Comparison of ENCODE assay signal across 8 cellular contexts in the genomic region with DNA sequence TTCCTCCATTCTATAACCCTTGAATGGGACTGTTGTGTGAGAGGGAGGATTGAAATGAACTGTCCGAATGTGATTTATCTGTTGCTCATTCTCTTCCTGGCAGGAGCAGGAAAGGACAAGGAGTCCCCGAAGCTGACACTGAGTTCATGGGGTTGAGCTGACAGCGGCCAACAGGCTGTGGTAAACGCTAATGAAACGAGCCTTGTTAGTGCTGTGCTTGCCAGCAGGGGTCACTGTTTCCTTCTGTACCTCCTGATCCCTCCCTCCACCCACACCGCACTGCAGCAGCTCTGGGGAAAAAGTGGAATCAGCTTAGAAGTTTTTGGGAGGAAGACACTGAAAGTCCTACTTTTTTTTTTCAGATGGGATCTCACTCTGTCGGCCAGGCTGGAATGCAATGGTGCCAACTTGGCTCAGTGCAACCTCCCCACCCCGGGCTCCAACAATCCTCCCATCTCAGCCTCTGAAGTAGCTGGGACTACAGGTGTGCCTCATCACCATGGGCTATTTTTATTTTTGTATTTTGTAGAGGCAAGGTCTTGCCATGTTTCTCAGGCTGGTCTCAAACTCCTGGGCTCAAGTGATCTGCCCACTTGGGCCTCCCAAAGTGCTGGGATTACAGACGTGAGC. TPM values are rescaled to one million over a fixed set of nuclear protein-coding genes. Genes with fewer than 3 reads are reported as not detected.
A peak's percentile ranks its signal among the peaks of the same experiment; 100 is the strongest.
DNase-seq lines count a peak whose midpoint lies in the region; ATAC-seq and TF ChIP-seq lines count a peak whose summit lies in the region.

No MANE protein-coding gene starts in this region.

- no peak overlapping the region for H3K4me3 ChIP-seq in right cardiac atrium (ENCODE audit: low read length)
- no peak overlapping the region for H3K4me3 ChIP-seq in retinal pigment epithelial cell (ENCODE audit: low read length)

- H3K4me3 Mint-ChIP-seq in CD4-positive, alpha-beta T cell = no peak overlapping the region
- no peak overlapping the region for H3K4me3 Mint-ChIP-seq in T-cell

- WGBS in right cardiac atrium = 20% methylated on average over 9 of the region's 9 CpGs

- peak; percentile 49 to 70 (median 57) for DNase-seq in CD4-positive, alpha-beta T cell
- DNase-seq in KG1 (lab: John Stamatoyannopoulos, UW) (peak; percentile 34), T-cell (peak; percentile 21 to 70 (median 56)), amygdala (lab: John Stamatoyannopoulos, UW) (peak in 54 of 56 donors; percentile 0 to 84 (median 38)), right cardiac atrium (peak; percentile 75 to 88 (median 81)), retinal pigment epithelial cell (ENCODE audit: low read depth) (no peak), ACHN (no peak)

- peaks cover 1% of the 10 kb centered on the region for H3K4me1 ChIP-seq in right cardiac atrium (ENCODE audit: control insufficient read depth, insufficient read depth, low read length)

- intact Hi-C loops in CD4-positive, alpha-beta T cell (cut with DNase I, micrococcal nuclease) = loop anchor here (1.0 to 2.0 kb wide), 4 partner anchors 87 to 606 kb away; no protein-coding TSS in a partner anchor
- intact Hi-C loops in right cardiac atrium (cut with DNase I) = loop anchor here in 2 of 4 donors (10.0 kb wide), 2 partner anchors 90 to 320 kb away; no protein-coding TSS in a partner anchor

- peaks cover 5% of the 10 kb centered on the region for H3K27me3 Mint-ChIP-seq in CD4-positive, alpha-beta T cell
- H3K27me3 Mint-ChIP-seq in T-cell = peaks cover 0 to 2% of the 10 kb centered on the region in 2 donors

- POLR2A ChIA-PET in CD4-positive, alpha-beta T cell (lab: Charles Lee) = interaction anchor here (0.7 kb wide), 1 partner anchor 229 kb away, joined by 3 read pairs; no protein-coding TSS in a partner anchor
- POLR2A ChIA-PET in T-cell (lab: Charles Lee) = no interaction called here

- no peak overlapping the region for H3K27ac Mint-ChIP-seq in CD4-positive, alpha-beta T cell
- no peak overlapping the region for H3K27ac Mint-ChIP-seq in T-cell

- H3K36me3 Mint-ChIP-seq in CD4-positive, alpha-beta T cell (ENCODE audit: low read depth) = peaks cover 4% of the 10 kb centered on the region
- H3K36me3 Mint-ChIP-seq in T-cell = no peaks in the 10 kb centered on the region

- in situ Hi-C loops in ACHN (cut with HindIII; ENCODE audit: low pct_ligation_motif_present, low pct_unique_long_range_greater_than_20kb, low sequenced_read_pairs) = no loop called here

- peaks cover 5% of the 10 kb centered on the region for H3K4me1 Mint-ChIP-seq in CD4-positive, alpha-beta T cell (ENCODE audit: low read depth)
- H3K4me1 Mint-ChIP-seq in T-cell = peaks cover 3 to 9% (median 5%) of the 10 kb centered on the region in 3 donors

- peak; percentile 93 for ATAC-seq in CD4-positive, alpha-beta T cell (ENCODE audit: poor library complexity)
- ATAC-seq in T-cell (replicated peaks in 1 of 4) (peak; percentile 85 to 92 (median 90)), right cardiac atrium (peak; percentile 90 to 92), HG03175 (IDR thresholded peaks at IDR 0.05; ENCODE audit: unreplicated experiment) (no peak)

- CTCF ChIA-PET in CD4-positive, alpha-beta T cell (lab: Charles Lee) = interaction anchor here (0.5 to 1.3 kb wide), 13 partner anchors 8 to 603 kb away, joined by 3 to 7 read pairs (median 3); no protein-coding TSS in a partner anchor
- CTCF ChIA-PET in T-cell (lab: Charles Lee) = interaction anchor here (0.6 to 1.1 kb wide), 6 partner anchors 8 to 1041 kb away, joined by 3 to 7 read pairs (median 6); no protein-coding TSS in a partner anchor

- no peaks in the 10 kb centered on the region for H3K9me3 ChIP-seq in CD4-positive, alpha-beta T cell (ENCODE audit: control insufficient read depth, low read length)
- no peaks in the 10 kb centered on the region for H3K9me3 ChIP-seq in right cardiac atrium (ENCODE audit: control insufficient read depth, low read length)

- no peaks in the 10 kb centered on the region for H3K9me3 Mint-ChIP-seq in CD4-positive, alpha-beta T cell
- peaks cover 0 to 7% (median 0%) of the 10 kb centered on the region in 3 donors for H3K9me3 Mint-ChIP-seq in T-cell

- peak; percentile 86 for TF ChIP-seq CTCF in CD4-positive, alpha-beta T cell (IDR thresholded peaks at IDR 0.05)
- TF ChIP-seq CTCF in retinal pigment epithelial cell (conservative IDR thresholded peaks at IDR 0.05; ENCODE audit: low read depth, low read length) = peak; percentile 74

- H3K27me3 ChIP-seq in CD4-positive, alpha-beta T cell (ENCODE audit: control insufficient read depth, insufficient read depth, low read length) = no peaks in the 10 kb centered on the region
- H3K27me3 ChIP-seq in right cardiac atrium (ENCODE audit: control insufficient read depth, insufficient read depth) = no peaks in the 10 kb centered on the region

- no peak overlapping the region for H3K27ac ChIP-seq in CD4-positive, alpha-beta T cell (ENCODE audit: low read depth, low read length)
- no peak overlapping the region for H3K27ac ChIP-seq in right cardiac atrium (ENCODE audit: low read length)

RNA-seq across cellular contexts. Expression of gene ZNF761, which starts 6.7 kb away (rescaled TPM):
- total RNA-seq in CD4-positive, alpha-beta T cell = 1 to 10 TPM; 4.5 to 5.6 TPM
- 10 to 100 TPM in 3 of 5 donors, 1 to 10 TPM in 2; 9.6 to 14.5 (median 13.0) TPM for total RNA-seq in T-cell
- total RNA-seq in right cardiac atrium = 1 to 10 TPM; 4.2 to 5.6 (median 5.1) TPM
- polyA plus RNA-seq in right cardiac atrium = 4.4 TPM

RNA-seq across cellular contexts. Expression of gene ZNF765, which starts 30.1 kb away (rescaled TPM):
- total RNA-seq in CD4-positive, alpha-beta T cell = 1 to 10 TPM; 6.7 to 9.0 TPM
- 10 to 100 TPM in 4 of 5 donors, 1 to 10 TPM in 1; 8.7 to 19.9 (median 13.9) TPM for total RNA-seq in T-cell
- 1 to 10 TPM; 4.3 to 6.2 (median 4.4) TPM for total RNA-seq in right cardiac atrium
- polyA plus RNA-seq in right cardiac atrium = 2.5 TPM

RNA-seq across cellular contexts. Expression of gene ZNF813, which starts 42.5 kb away (rescaled TPM):
- total RNA-seq in CD4-positive, alpha-beta T cell = 1 to 10 TPM; 2.0 to 2.7 TPM
- total RNA-seq in T-cell = 1 to 10 TPM; 4.4 to 7.6 (median 6.6) TPM
- 1 to 10 TPM; 1.4 to 2.4 (median 1.8) TPM for total RNA-seq in right cardiac atrium
- 0.86 TPM for polyA plus RNA-seq in right cardiac atrium

RNA-seq across cellular contexts. Expression of gene ZNF525, which starts 59.6 kb away (rescaled TPM):
- 10 to 100 TPM; 13.5 to 16.3 TPM for total RNA-seq in CD4-positive, alpha-beta T cell
- total RNA-seq in T-cell (10 to 100 TPM; 20.1 to 27.0 (median 26.1) TPM), right cardiac atrium (1 to 10 TPM; 5.4 to 9.3 (median 7.1) TPM)
- polyA plus RNA-seq in right cardiac atrium = 2.1 TPM

Comparison
In these comparisons a context has a peak if more than half of its experiments do, and no peak if none do; other contexts are left out.
1. DNase-seq: peak in CD4-positive, alpha-beta T cell (10 of 10), KG1 (single experiment), T-cell (34 of 34), amygdala (54 of 56) and right cardiac atrium (3 of 3); none in retinal pigment epithelial cell (single experiment) and ACHN (single experiment).